In genomic region chr3:179652467-179653105, GRCh38 we compare ENCODE assay signal across 8 cellular contexts. TPM values are rescaled to one million over a fixed set of nuclear protein-coding genes. Genes with fewer than 3 reads are reported as not detected.
DNase-seq lines count a peak whose midpoint lies in the region; ATAC-seq, FAIRE-seq and TF ChIP-seq lines count a peak whose summit lies in the region.

TSS of gene USP13 (plus strand) at chr3:179653040. CDS start at chr3:179653226, 186 bp downstream.

- H3K27me3 ChIP-seq in H7 (ENCODE audit: control insufficient read depth, insufficient read depth, low read length) (no peaks in the 10 kb centered on the region), pancreas (no peaks in the 10 kb centered on the region), transverse colon (no peaks in the 10 kb centered on the region)

- DNase-seq in H7: peak; percentile 94
- peak; percentile 69 for DNase-seq in LoVo (ENCODE audit: low spot score)
- peak; percentile 73 for DNase-seq in SK-MEL-5 (ENCODE audit: low read depth, low spot score)
- no peak for DNase-seq in activated naive CD8-positive, alpha-beta T cell treated with anti-CD3 and anti-CD28 coated beads, Interleukin-2, amount 10 ng/mL, durations not matched to agents 7 days and 5 days
- DNase-seq in Right ventricle myocardium inferior (ENCODE audit: missing footprints): peak; percentile 84
- DNase-seq in pancreas: peak; percentile 70 to 84 (median 73)
- DNase-seq in transverse colon: peak; percentile 54

- intact Hi-C loops in Right ventricle myocardium inferior (cut with DNase I) (loop anchor here (1.0 to 2.0 kb wide), 4 partner anchors 28 to 82 kb away; partner anchors contain the start of genes MRPL47 and NDUFB5), pancreas (cut with DNase I) (no loop called here), transverse colon (cut with DNase I; ENCODE audit: low total_unique reads) (no loop called here)

- H3K36me3 ChIP-seq in H7 (replicated peaks; ENCODE audit: control insufficient read depth, insufficient read depth, low read length) (no peaks in the 10 kb centered on the region), pancreas (no peaks in the 10 kb centered on the region), transverse colon (no peaks in the 10 kb centered on the region)

- H3K9me3 Mint-ChIP-seq in activated naive CD8-positive, alpha-beta T cell treated with anti-CD3 and anti-CD28 coated beads, Interleukin-2, amount 10 ng/mL, durations not matched to agents 7 days and 5 days: no peaks in the 10 kb centered on the region

- H3K9me3 ChIP-seq in pancreas: no peaks in the 10 kb centered on the region
- no peaks in the 10 kb centered on the region for H3K9me3 ChIP-seq in transverse colon

- peak within 1 kb of the TSS; percentile 86 for H3K27ac Mint-ChIP-seq in activated naive CD8-positive, alpha-beta T cell treated with anti-CD3 and anti-CD28 coated beads, Interleukin-2, amount 10 ng/mL, durations not matched to agents 7 days and 5 days

- peaks cover 3% of the 10 kb centered on the region for H3K36me3 Mint-ChIP-seq in activated naive CD8-positive, alpha-beta T cell treated with anti-CD3 and anti-CD28 coated beads, Interleukin-2, amount 10 ng/mL, durations not matched to agents 7 days and 5 days

- H3K27ac ChIP-seq in pancreas (peak within 1 kb of the TSS; percentile 73 to 91 (median 82)), transverse colon (peak within 1 kb of the TSS; percentile 90 to 95 (median 90))

- H3K4me3 ChIP-seq in GM08714 (ENCODE audit: low read length) (peak within 1 kb of the TSS; percentile 90), H7 (ENCODE audit: insufficient read depth, low read depth, low read length) (peak within 1 kb of the TSS; percentile 93), pancreas (peak within 1 kb of the TSS; percentile 59 to 77 (median 69)), transverse colon (peak within 1 kb of the TSS; percentile 70 to 98 (median 82))

- WGBS in pancreas, 2 donors: 0% methylated on average over 43 to 58 of the region's 58 CpGs
- 0% methylated on average over 7 to 37 of the region's 58 CpGs for WGBS in transverse colon (ENCODE audit: low coverage in 1 of 2), 2 donors

- peaks cover 18% of the 10 kb centered on the region for H3K27me3 Mint-ChIP-seq in activated naive CD8-positive, alpha-beta T cell treated with anti-CD3 and anti-CD28 coated beads, Interleukin-2, amount 10 ng/mL, durations not matched to agents 7 days and 5 days

- no peak for FAIRE-seq in pancreas (lab: Jason Lieb, UNC)

- TF ChIP-seq POLR2A in transverse colon (IDR thresholded peaks at IDR 0.05): no peak

- POLR2A ChIA-PET in activated naive CD8-positive, alpha-beta T cell treated with anti-CD3 and anti-CD28 coated beads, Interleukin-2, amount 10 ng/mL, durations not matched to agents 7 days and 5 days (lab: Charles Lee): interaction anchor here (0.7 to 1.6 kb wide), 3 partner anchors 8 to 950 kb away, joined by 3 to 5 read pairs (median 4); partner anchors contain the start of genes MRPL47, NDUFB5 and TTC14

- in situ Hi-C loops in SK-MEL-5 (cut with HindIII; ENCODE audit: low pct_unique_long_range_greater_than_20kb, low sequenced_read_pairs) (no loop called here), transverse colon (cut with MboI; ENCODE audit: low pct_ligation_motif_present in 1 of 4, low pct_unique_long_range_greater_than_20kb in 1 of 4, low sequenced_read_pairs in 3 of 4) (no loop called here)

- TF ChIP-seq CTCF in pancreas (IDR thresholded peaks at IDR 0.05) (no peak), transverse colon (IDR thresholded peaks at IDR 0.05) (peak in 2 of 5 experiments; percentile 26 to 46)

- H3K4me1 ChIP-seq in pancreas (no peaks in the 10 kb centered on the region), transverse colon (peaks cover 6 to 12% (median 8%) of the 10 kb centered on the region in 4 donors)

- no peak for TF ChIP-seq EP300 in transverse colon (IDR thresholded peaks at IDR 0.05; ENCODE audit: low read depth)

- peaks cover 26% of the 10 kb centered on the region for H3K4me1 Mint-ChIP-seq in activated naive CD8-positive, alpha-beta T cell treated with anti-CD3 and anti-CD28 coated beads, Interleukin-2, amount 10 ng/mL, durations not matched to agents 7 days and 5 days

- peak; percentile 58 for ATAC-seq in activated naive CD8-positive, alpha-beta T cell treated with anti-CD3 and anti-CD28 coated beads, Interleukin-2, amount 10 ng/mL, durations not matched to agents 7 days and 5 days (ENCODE audit: low read depth)
- ATAC-seq in Right ventricle myocardium inferior (peak; percentile 78), pancreas (peak; percentile 73 to 86 (median 76))

- H3K4me3 Mint-ChIP-seq in activated naive CD8-positive, alpha-beta T cell treated with anti-CD3 and anti-CD28 coated beads, Interleukin-2, amount 10 ng/mL, durations not matched to agents 7 days and 5 days: peak within 1 kb of the TSS; percentile 96

RNA-seq across cellular contexts. Expression of gene USP13, which starts in this region (rescaled TPM):
- 10.5 and 12.4 TPM in 2 replicates for total RNA-seq in H7 (2014; rRNA removed; shearing (Covaris generic))
- total RNA-seq in SK-MEL-5 (2014; rRNA removed; shearing (Covaris generic)): 7.1 and 8.3 TPM in 2 replicates
- polyA plus RNA-seq in SK-MEL-5 (2015; cell fraction: cytosol; rRNA removed): 11.0 and 20.3 TPM in 2 replicates
- 8.0 and 9.3 TPM in 2 replicates for polyA plus RNA-seq in SK-MEL-5 (2015; cell fraction: nucleus; rRNA removed)
- total RNA-seq in activated naive CD8-positive, alpha-beta T cell treated with anti-CD3 and anti-CD28 coated beads, Interleukin-2, amount 10 ng/mL, durations not matched to agents 7 days and 5 days: 1 to 10 TPM; 7.1 to 8.4 TPM
- total RNA-seq in Right ventricle myocardium inferior: 122 TPM
- 1 to 10 TPM; 4.5 to 6.1 (median 5.1) TPM for total RNA-seq in pancreas
- polyA plus RNA-seq in pancreas: 1 to 10 TPM; 1.1 to 2.3 TPM
- 1 to 10 TPM; 2.0 to 3.7 (median 2.7) TPM for total RNA-seq in transverse colon
